In the genomic region with DNA sequence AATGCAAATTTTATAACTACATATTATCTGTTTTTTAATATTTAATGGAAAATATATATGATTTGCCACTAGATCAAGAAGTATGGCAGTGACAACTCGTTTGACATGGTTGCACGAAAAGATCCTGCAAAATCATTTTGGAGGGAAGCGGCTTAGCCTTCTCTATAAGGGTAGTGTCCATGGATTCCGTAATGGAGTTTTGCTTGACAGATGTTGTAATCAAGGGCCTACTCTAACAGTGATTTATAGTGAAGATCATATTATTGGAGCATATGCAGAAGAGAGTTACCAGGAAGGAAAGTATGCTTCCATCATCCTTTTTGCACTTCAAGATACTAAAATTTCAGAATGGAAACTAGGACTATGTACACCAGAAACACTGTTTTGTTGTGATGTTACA, we compare ENCODE assay signal across 8 cellular contexts. TPM values are rescaled to one million over a fixed set of nuclear protein-coding genes. Genes with fewer than 3 reads are reported as not detected.
DNase-seq lines count a peak whose midpoint lies in the region; FAIRE-seq and TF ChIP-seq lines count a peak whose summit lies in the region.

No MANE protein-coding gene starts in this region.

- no peak for TF ChIP-seq CTCF in epithelial cell of proximal tubule (conservative IDR thresholded peaks at IDR 0.05; ENCODE audit: low read depth, low read length)

- peak overlapping the region; percentile 98 for H3K4me3 ChIP-seq in GM08714 (ENCODE audit: low read length)
- peak overlapping the region; percentile 11 for H3K4me3 ChIP-seq in epithelial cell of proximal tubule (ENCODE audit: low read depth, low read length)
- H3K4me3 ChIP-seq in skeletal muscle cell (ENCODE audit: low read depth, low read length), result peak overlapping the region; percentile 36

- FAIRE-seq in urothelium cell line (lab: Jason Lieb, UNC), result no peak

- DNase-seq in NCI-H524 treated with DMSO at 0.1 percent for 48 hours (lab: John Stamatoyannopoulos, UW) (peak; percentile 84), epithelial cell of proximal tubule (ENCODE audit: low read depth) (no peak), skeletal muscle cell (ENCODE audit: low read depth) (no peak), HK-2 (ENCODE audit: unreplicated experiment) (no peak), hippocampal formation (lab: John Stamatoyannopoulos, UW) (no peak), HCEC 1CT (no peak), urothelium cell line (ENCODE audit: low spot score) (no peak)

RNA-seq across cellular contexts. Expression of a gene that starts 0.5 kb away (rescaled TPM):
- 0.17 and 1.3 TPM in 2 replicates for total RNA-seq in epithelial cell of proximal tubule

RNA-seq across cellular contexts. Expression of a gene that starts 29.9 kb away (rescaled TPM):
- total RNA-seq in epithelial cell of proximal tubule, result 0.51 and 3.6 TPM in 2 replicates

Comparison
In these comparisons a context has a peak if more than half of its experiments do, and no peak if none do; other contexts are left out.
1. H3K4me3 ChIP-seq: peak in every context shown above with its lines; median percentile 98 in GM08714; 36 in skeletal muscle cell; 11 in epithelial cell of proximal tubule.